In the genomic region with DNA sequence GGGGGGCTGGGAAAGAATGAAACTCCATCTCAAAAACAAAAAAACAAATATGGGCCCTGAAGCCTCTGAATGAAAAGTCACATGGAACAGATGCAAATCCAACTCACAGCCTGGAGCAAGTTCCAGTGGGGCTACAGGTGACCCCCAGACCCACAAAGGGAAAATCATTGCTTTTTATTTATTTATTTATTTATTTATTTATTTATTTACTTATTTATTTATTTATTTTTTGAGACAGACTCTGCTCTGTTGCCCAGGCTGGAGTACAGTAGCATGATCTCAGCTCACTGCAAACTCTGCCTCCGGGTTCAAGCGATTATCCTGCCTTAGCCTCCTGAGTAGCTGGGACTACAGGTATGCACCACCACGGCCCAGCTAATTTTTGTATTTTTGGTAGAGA, we compare ENCODE assay signal across 28 cellular contexts. TPM values are rescaled to one million over a fixed set of nuclear protein-coding genes. Genes with fewer than 3 reads are reported as not detected.
"Had no signal": no experiment of that assay in that cellular context is flagged by ENCODE, and none has a peak within 500 bp of the region (broad histone marks: within the 10 kb centered on the region; RNA-seq: fewer than 3 reads in every experiment).

No MANE protein-coding gene starts in this region.

- H3K4me1 ChIP-seq: stomach, suprapubic skin, thyroid gland, tibial artery, tibial nerve, transverse colon, upper lobe of left lung, upper lobe of right lung, uterus, vagina had no signal

- FAIRE-seq: urothelium cell line had no signal

- H3K9me3 ChIP-seq: stomach, suprapubic skin, testis, thoracic aorta, thyroid gland, tibial artery, tibial nerve, transverse colon, upper lobe of left lung, upper lobe of right lung, uterus, vagina had no signal

- H3K4me3 ChIP-seq: stomach, suprapubic skin, testis, thoracic aorta, thyroid gland, tibial artery, tibial nerve, transverse colon, upper lobe of left lung, upper lobe of right lung, uterus, vagina had no signal

- ATAC-seq: stimulated activated effector memory CD8-positive, alpha-beta T cell treated with anti-CD3 and anti-CD28 coated beads, Interleukin-12 subunit alpha, Interleukin-12 subunit beta, amount 100 ng/mL, for 72 hours; stimulated activated memory B cell treated with anti-CD40 and anti-IgM and Interleukin-4, amounts not matched to agents 10 μg/mL and 1 μg/mL and 100 μg/mL, for 72 hours; stimulated activated naive B cell treated with anti-CD40 and anti-IgM and Interleukin-4, amounts not matched to agents 10 μg/mL and 1 μg/mL and 100 μg/mL, for 72 hours; stimulated activated naive CD8-positive, alpha-beta T cell treated with anti-CD3 and anti-CD28 coated beads, Interleukin-15, amount 100 ng/mL, for 72 hours; stimulated activated naive CD8-positive, alpha-beta T cell treated with anti-CD3 and anti-CD28 coated beads, Interleukin-15, Interleukin-2, amounts not matched to agents 100 U/mL and 50 U/mL, for 24 hours; upper lobe of right lung had no signal

- DNase-seq: stimulated activated CD4-positive, alpha-beta T cell treated with anti-CD3 and anti-CD28 coated beads, Interleukin-2, amount 100 ng/mL, for 48 hours; stimulated activated CD4-positive, alpha-beta T cell treated with anti-CD3 and anti-CD28 coated beads, Interleukin-4, amount 100 ng/mL, for 1 hour; stimulated activated CD4-positive, alpha-beta T cell treated with anti-CD3 and anti-CD28 coated beads, Interleukin-4, amount 100 ng/mL, for 24 hours; stimulated activated CD4-positive, alpha-beta T cell treated with anti-CD3 and anti-CD28 coated beads, Interleukin-4, amount 100 ng/mL, for 4 hours; stimulated activated CD8-positive, alpha-beta memory T cell treated with anti-CD3 and anti-CD28 coated beads, Interleukin-4, amount 100 ng/mL, for 48 hours; stimulated activated naive B cell treated with anti-CD40 and anti-IgM and Interleukin-4, amounts not matched to agents 10 μg/mL and 1 μg/mL and 100 μg/mL, for 72 hours; stimulated activated naive CD4-positive, alpha-beta T cell; stimulated activated naive CD4-positive, alpha-beta T cell treated with Interleukin-2 at 50 U/mL for 16 hours; stimulated activated naive CD8-positive, alpha-beta T cell treated with anti-CD3 and anti-CD28 coated beads, Interleukin-15, amount 100 ng/mL, for 72 hours; stimulated activated naive CD8-positive, alpha-beta T cell treated with anti-CD3 and anti-CD28 coated beads, Interleukin-15, Interleukin-2, amounts not matched to agents 100 U/mL and 50 U/mL, for 24 hours; stomach; substantia nigra; testis; thyroid gland; tibial artery; transverse colon; trophoblast cell; upper lobe of left lung; upper lobe of right lung; uterus had no signal

- H3K27ac ChIP-seq: stomach, suprapubic skin, testis, thoracic aorta, thyroid gland, tibial artery, tibial nerve, transverse colon, upper lobe of left lung, upper lobe of right lung, uterus, vagina had no signal

- H3K36me3 ChIP-seq: stomach, suprapubic skin, thoracic aorta, thyroid gland, tibial artery, tibial nerve, transverse colon, upper lobe of left lung, upper lobe of right lung, uterus, vagina had no signal

RNA-seq across cellular contexts. Expression of a gene that starts 13.3 kb away (rescaled TPM):
- polyA plus RNA-seq: stomach, urinary bladder had no signal
